Comparison of ENCODE assay signal across 8 cellular contexts in genomic region chr1:44819257-44819593, GRCh38. TPM values are rescaled to one million over a fixed set of nuclear protein-coding genes. Genes with fewer than 3 reads are reported as not detected.
A peak's percentile ranks its signal among the peaks of the same experiment; 100 is the strongest.
DNase-seq lines count a peak whose midpoint lies in the region; ATAC-seq, FAIRE-seq and TF ChIP-seq lines count a peak whose summit lies in the region.

No MANE protein-coding gene starts in this region.

- H3K36me3 ChIP-seq in GM12878 (ENCODE audit: control insufficient read depth in 2 of 2, insufficient read depth in 2 of 2, low read length in 1 of 2) (no peaks in the 10 kb centered on the region), tibial nerve (peaks cover 0 to 16% (median 0%) of the 10 kb centered on the region in 3 donors)

- CTCF ChIA-PET in AG04450 (lab: Charles Lee) (interaction anchor here (1.0 to 2.5 kb wide), 3 partner anchors 19 to 92 kb away, joined by 5 to 12 read pairs (median 6); partner anchors contain the start of gene PLK3), GM12878 (lab: Yijun Ruan, JAX) (interaction anchor here (0.5 to 4.7 kb wide), 13 partner anchors 8 to 107 kb away, joined by 3 to 45 read pairs (median 4); partner anchors contain the start of genes BTBD19, DYNLT4 and PLK3)

- ATAC-seq in HG02623 (IDR thresholded peaks at IDR 0.05; ENCODE audit: unreplicated experiment) (peak; percentile 8), GM12878 (no peak), left lobe of liver (peak; percentile 19), HG03097 (IDR thresholded peaks at IDR 0.05; ENCODE audit: low FRiP score, unreplicated experiment) (no peak), GM19395 (IDR thresholded peaks at IDR 0.05; ENCODE audit: unreplicated experiment) (no peak)

- H3K4me3 ChIP-seq in AG04450 (ENCODE audit: low read depth, low read length): peak overlapping the region; percentile 38
- peak overlapping the region; percentile 36; the same call in 1 of the 2 replicates for H3K4me3 ChIP-seq in GM12878
- peak overlapping the region; percentile 13 to 66 (median 42) for H3K4me3 ChIP-seq in tibial nerve

- TF ChIP-seq CTCF in AG04450 (IDR thresholded peaks at IDR 0.05; ENCODE audit: low read depth, low read length) (no peak), GM12878 (IDR thresholded peaks at IDR 0.05 in 2 of 3, conservative IDR thresholded peaks at IDR 0.05 in 1 of 3; ENCODE audit: control insufficient read depth in 2 of 3, extremely low read depth in 1 of 3, insufficient read depth in 1 of 3, low read depth in 3 of 3, low read length in 3 of 3) (no peak; a peak in 1 of 6 replicates), tibial nerve (IDR thresholded peaks at IDR 0.05) (no peak)

- H4K20me1 ChIP-seq in GM12878 (ENCODE audit: control insufficient read depth, insufficient read depth): no peaks in the 10 kb centered on the region

- peaks cover 7% of the 10 kb centered on the region for H3K4me1 ChIP-seq in GM12878 (ENCODE audit: control insufficient read depth, insufficient read depth, low read length)
- H3K4me1 ChIP-seq in tibial nerve: peaks cover 0 to 58% (median 16%) of the 10 kb centered on the region in 4 donors

- POLR2A ChIA-PET in AG04450 (lab: Yijun Ruan, JAX): interaction anchor here (0.6 to 5.5 kb wide), 32 partner anchors 10 to 681 kb away, joined by 3 to 103 read pairs (median 4); partner anchors contain the start of genes BEST4, BTBD19, CCDC163 and DYNLT4
- POLR2A ChIA-PET in GM12878 (lab: Charles Lee): interaction anchor here (0.7 to 5.9 kb wide), 12 partner anchors 10 to 486 kb away, joined by 3 to 56 read pairs (median 4); partner anchors contain the start of genes BEST4, BTBD19, DYNLT4 and PLK3

- no peak for TF ChIP-seq EP300 in GM12878 (IDR thresholded peaks at IDR 0.05; ENCODE audit: borderline replicate concordance in 1 of 2, control insufficient read depth in 1 of 2, low read depth in 2 of 2, low read length in 2 of 2)
- TF ChIP-seq EP300 in tibial nerve (IDR thresholded peaks at IDR 0.05): no peak

- SMC1A ChIA-PET in GM12878 (lab: Charles Lee; ENCODE audit: uncharacterized antibody, unreplicated experiment): interaction anchor here (0.8 to 5.9 kb wide), 9 partner anchors 10 to 486 kb away, joined by 3 to 52 read pairs (median 6); partner anchors contain the start of genes BTBD19, DYNLT4 and PLK3

- H3K9ac ChIP-seq in GM12878 (ENCODE audit: control insufficient read depth, insufficient read depth, low read length): peak overlapping the region; percentile 69

- intact Hi-C loops in GM12878 (cut with micrococcal nuclease; ENCODE audit: unreplicated experiment): loop anchor here (1.0 to 5.0 kb wide), 3 partner anchors 42 to 98 kb away; partner anchors contain the start of gene RPS8

- DNase-seq in AG04450 (ENCODE audit: low read depth, low spot score) (no peak), GM12878 (ENCODE audit: low read depth, low spot score) (peak; percentile 83), left lobe of liver (ENCODE audit: low spot score) (no peak), tibial nerve (ENCODE audit: low spot score in 2 of 2) (peak in 1 of 2 donors; percentile 12), inferior parietal cortex (ENCODE audit: extremely low spot score) (no peak)

- no peaks in the 10 kb centered on the region for H3K79me2 ChIP-seq in GM12878 (ENCODE audit: control insufficient read depth, insufficient read depth, low read length)

- no peaks in the 10 kb centered on the region for H3K27me3 ChIP-seq in AG04450 (ENCODE audit: control insufficient read depth, insufficient read depth, low read length)
- no peaks in the 10 kb centered on the region for H3K27me3 ChIP-seq in GM12878 (replicated peaks in 1 of 2; ENCODE audit: control insufficient read depth in 2 of 2, insufficient read depth in 2 of 2, low read length in 1 of 2)
- H3K27me3 ChIP-seq in tibial nerve: no peaks in the 10 kb centered on the region

- in situ Hi-C loops in GM12878 (cut with MboI): no loop called here

- TF ChIP-seq POLR2A in GM12878 (IDR thresholded peaks at IDR 0.05; ENCODE audit: low read depth, low read length) (no peak), tibial nerve (IDR thresholded peaks at IDR 0.05) (no peak)

- TF ChIP-seq RAD21 in GM12878 (IDR thresholded peaks at IDR 0.05; ENCODE audit: insufficient read depth, low read depth, low read length): no peak

- peak overlapping the region; percentile 22 for H2AFZ ChIP-seq in GM12878 (ENCODE audit: control insufficient read depth, low read depth, low read length)

- H3K9me3 ChIP-seq in AG04450 (ENCODE audit: control insufficient read depth, insufficient read depth, low read length): no peaks in the 10 kb centered on the region
- H3K9me3 ChIP-seq in GM12878 (replicated peaks; ENCODE audit: control insufficient read depth, insufficient read depth, low read length): no peaks in the 10 kb centered on the region
- no peaks in the 10 kb centered on the region for H3K9me3 ChIP-seq in tibial nerve

- H3K4me2 ChIP-seq in GM12878 (ENCODE audit: control insufficient read depth, insufficient read depth): peak overlapping the region; percentile 96

- H3K27ac ChIP-seq in AG04450 (ENCODE audit: low read depth, low read length): no peak overlapping the region
- H3K27ac ChIP-seq in GM12878 (ENCODE audit: control insufficient read depth, insufficient read depth): peak overlapping the region; percentile 100
- peak overlapping the region; percentile 71 to 96 (median 96) for H3K27ac ChIP-seq in tibial nerve

- FAIRE-seq in GM12878 (lab: Jason Lieb, UNC): no peak

- RAD21 ChIA-PET in GM12878 (lab: Charles Lee; ENCODE audit: unreplicated experiment): interaction anchor here (0.7 to 3.5 kb wide), 9 partner anchors 10 to 484 kb away, joined by 3 to 41 read pairs (median 4); partner anchors contain the start of genes BTBD19, PLK3 and UROD

- BruUV-seq in GM12878 (replicated peaks; lab: Mats Ljungman, UMichigan): no TSS peak

- 2% methylated on average over 10 of the region's 10 CpGs for WGBS in GM12878 (ENCODE audit: insufficient coverage, insufficient replicate concordance, low lambda C conversion rate, missing lambda C conversion rate)
- WGBS in tibial nerve, 2 donors: 12 to 15% methylated on average over 10 of the region's 10 CpGs

RNA-seq across cellular contexts. Expression of gene BTBD19, which starts 10.9 kb away (rescaled TPM):
- polyA plus RNA-seq in AG04450 (2011; rRNA removed) (6.9 and 7.3 TPM in 2 replicates), GM12878 (2011; rRNA removed) (0.30 and 0.67 TPM in 2 replicates), GM12878 (2014; fragmentation: Illumina TruSeq; extraction: Trizol) (0.29 and 0.37 TPM in 2 replicates), GM12878 (2014; fragmentation: Nextera tagmentation; extraction: Ambion mirVana) (under 1 TPM; 0.13 to 0.40 TPM), GM12878 (2014; rRNA removed) (1.0 and 3.0 TPM in 2 replicates), GM12878 (2016; fragmentation: Nextera tagmentation; extraction: Ambion mirVana) (under 1 TPM; 0.18 to 0.23 TPM)
- polyA minus RNA-seq in AG04450 (2011; rRNA and poly(A)+ RNA removed): 5.0 and 10.7 TPM in 2 replicates
- total RNA-seq in GM12878 (2013; cell fraction: nucleolus; rRNA removed): 3.8 and 5.1 TPM in 2 replicates
- total RNA-seq in GM12878 (2014; rRNA removed) (0.44 and 1.1 TPM in 2 replicates), GM12878 (2014; rRNA removed; fragmentation: Illumina TruSeq; extraction: Trizol) (0.18 and 0.45 TPM in 2 replicates), GM12878 (2021) (1.6 and 2.7 TPM in 2 replicates), left lobe of liver (7.8 TPM), tibial nerve (10 to 100 TPM; 14.9 to 50.0 (median 25.5) TPM)
- polyA plus RNA-seq in GM12878 (2011; ENCODE audit: low read depth): 0.41 TPM
- polyA plus RNA-seq in GM12878 (2011; cell fraction: cytosol; rRNA removed): 0.89 and 1.0 TPM in 2 replicates
- polyA plus RNA-seq in GM12878 (2011; cell fraction: nucleus; rRNA removed): 3.0 and 3.1 TPM in 2 replicates
- polyA plus RNA-seq in GM12878 (2012): 0.63 and 1.0 TPM in 2 replicates
- polyA minus RNA-seq in GM12878 (2011; rRNA and poly(A)+ RNA removed): 0.80 and 1.2 TPM in 2 replicates
- 1.1 TPM in 1 of 2 replicates, not detected in the other for polyA minus RNA-seq in GM12878 (2011; cell fraction: cytosol; rRNA and poly(A)+ RNA removed)
- 1.6 and 3.2 TPM in 2 replicates for polyA minus RNA-seq in GM12878 (2011; cell fraction: nucleus; rRNA and poly(A)+ RNA removed)

RNA-seq across cellular contexts. Expression of gene DYNLT4, which starts 12.1 kb away (rescaled TPM):
- polyA plus RNA-seq in AG04450 (2011; rRNA removed) (not detected in 2 replicates), GM12878 (2011; rRNA removed) (not detected in 2 replicates), GM12878 (2014; fragmentation: Illumina TruSeq; extraction: Trizol) (not detected in 2 replicates), GM12878 (2014; fragmentation: Nextera tagmentation; extraction: Ambion mirVana) (not detected), GM12878 (2014; rRNA removed) (not detected in 2 replicates), GM12878 (2016; fragmentation: Nextera tagmentation; extraction: Ambion mirVana) (under 1 TPM in 1 of 2 experiments, not detected in 1; 0.23 TPM)
- polyA minus RNA-seq in AG04450 (2011; rRNA and poly(A)+ RNA removed): not detected in 2 replicates
- total RNA-seq in GM12878 (2013; cell fraction: nucleolus; rRNA removed): 1.3 TPM in 1 of 2 replicates, not detected in the other
- total RNA-seq in GM12878 (2014; rRNA removed) (not detected in 2 replicates), GM12878 (2014; rRNA removed; fragmentation: Illumina TruSeq; extraction: Trizol) (not detected in 2 replicates), GM12878 (2021) (0.28 and 0.45 TPM in 2 replicates), left lobe of liver (0.55 TPM), tibial nerve (1 to 10 TPM in 2 of 4 donors, not detected in 2; 2.5 to 3.3 TPM)
- not detected for polyA plus RNA-seq in GM12878 (2011; ENCODE audit: low read depth)
- 0.10 TPM in 1 of 2 replicates, not detected in the other for polyA plus RNA-seq in GM12878 (2011; cell fraction: cytosol; rRNA removed)
- polyA plus RNA-seq in GM12878 (2011; cell fraction: nucleus; rRNA removed): 0.22 TPM in 1 of 2 replicates, not detected in the other
- not detected in 2 replicates for polyA plus RNA-seq in GM12878 (2012)
- not detected in 2 replicates for polyA minus RNA-seq in GM12878 (2011; rRNA and poly(A)+ RNA removed)
- polyA minus RNA-seq in GM12878 (2011; cell fraction: cytosol; rRNA and poly(A)+ RNA removed): not detected in 2 replicates
- 0.57 and 0.60 TPM in 2 replicates for polyA minus RNA-seq in GM12878 (2011; cell fraction: nucleus; rRNA and poly(A)+ RNA removed)

RNA-seq across cellular contexts. Expression of gene PLK3, which starts 19.0 kb away (rescaled TPM):
- 14.2 and 20.1 TPM in 2 replicates for polyA plus RNA-seq in AG04450 (2011; rRNA removed)
- polyA minus RNA-seq in AG04450 (2011; rRNA and poly(A)+ RNA removed): 17.2 and 22.6 TPM in 2 replicates
- 46.1 and 49.0 TPM in 2 replicates for total RNA-seq in GM12878 (2013; cell fraction: nucleolus; rRNA removed)
- total RNA-seq in GM12878 (2014; rRNA removed): 19.9 and 23.1 TPM in 2 replicates
- 8.1 and 9.0 TPM in 2 replicates for total RNA-seq in GM12878 (2014; rRNA removed; fragmentation: Illumina TruSeq; extraction: Trizol)
- total RNA-seq in GM12878 (2021): 16.5 and 20.9 TPM in 2 replicates
- polyA plus RNA-seq in GM12878 (2011; ENCODE audit: low read depth): 5.7 TPM
- 6.4 and 11.6 TPM in 2 replicates for polyA plus RNA-seq in GM12878 (2011; rRNA removed)
- polyA plus RNA-seq in GM12878 (2011; cell fraction: cytosol; rRNA removed): 15.5 and 18.4 TPM in 2 replicates
- polyA plus RNA-seq in GM12878 (2011; cell fraction: nucleus; rRNA removed): 86.8 and 98.6 TPM in 2 replicates
- 12.9 and 13.7 TPM in 2 replicates for polyA plus RNA-seq in GM12878 (2012)
- 5.4 and 9.3 TPM in 2 replicates for polyA plus RNA-seq in GM12878 (2014; fragmentation: Illumina TruSeq; extraction: Trizol)
- polyA plus RNA-seq in GM12878 (2014; fragmentation: Nextera tagmentation; extraction: Ambion mirVana): 1 to 10 TPM; 1.5 to 1.9 TPM
- polyA plus RNA-seq in GM12878 (2014; rRNA removed): 23.2 and 29.2 TPM in 2 replicates
- polyA plus RNA-seq in GM12878 (2016; fragmentation: Nextera tagmentation; extraction: Ambion mirVana): 10 to 100 TPM; 12.5 to 17.5 TPM
- 10.7 and 18.8 TPM in 2 replicates for polyA minus RNA-seq in GM12878 (2011; rRNA and poly(A)+ RNA removed)
- polyA minus RNA-seq in GM12878 (2011; cell fraction: cytosol; rRNA and poly(A)+ RNA removed): 7.9 and 8.8 TPM in 2 replicates
- 30.6 and 52.9 TPM in 2 replicates for polyA minus RNA-seq in GM12878 (2011; cell fraction: nucleus; rRNA and poly(A)+ RNA removed)
- total RNA-seq in left lobe of liver: 2.3 TPM
- 10 to 100 TPM; 10.6 to 29.3 (median 26.3) TPM for total RNA-seq in tibial nerve

RNA-seq across cellular contexts. Expression of gene PTCH2, which starts 23.8 kb away (rescaled TPM):
- polyA plus RNA-seq in AG04450 (2011; rRNA removed): 0.20 and 0.36 TPM in 2 replicates
- 0.43 and 0.69 TPM in 2 replicates for polyA minus RNA-seq in AG04450 (2011; rRNA and poly(A)+ RNA removed)
- 0.47 and 0.73 TPM in 2 replicates for total RNA-seq in GM12878 (2013; cell fraction: nucleolus; rRNA removed)
- total RNA-seq in GM12878 (2014; rRNA removed): 0.11 and 0.27 TPM in 2 replicates
- 7.6 and 8.4 TPM in 2 replicates for total RNA-seq in GM12878 (2014; rRNA removed; fragmentation: Illumina TruSeq; extraction: Trizol)
- 0.87 and 0.96 TPM in 2 replicates for total RNA-seq in GM12878 (2021)
- 0.05 TPM for polyA plus RNA-seq in GM12878 (2011; ENCODE audit: low read depth)
- 0.07 and 0.16 TPM in 2 replicates for polyA plus RNA-seq in GM12878 (2011; rRNA removed)
- polyA plus RNA-seq in GM12878 (2011; cell fraction: cytosol; rRNA removed): 0.06 and 0.07 TPM in 2 replicates
- polyA plus RNA-seq in GM12878 (2011; cell fraction: nucleus; rRNA removed): 0.45 and 0.64 TPM in 2 replicates
- polyA plus RNA-seq in GM12878 (2012): 0.14 TPM in 2 replicates
- 0.03 TPM in 1 of 2 replicates, not detected in the other for polyA plus RNA-seq in GM12878 (2014; fragmentation: Illumina TruSeq; extraction: Trizol)
- under 1 TPM; 0.06 to 0.18 TPM for polyA plus RNA-seq in GM12878 (2014; fragmentation: Nextera tagmentation; extraction: Ambion mirVana)
- polyA plus RNA-seq in GM12878 (2014; rRNA removed): 0.06 and 0.09 TPM in 2 replicates
- polyA plus RNA-seq in GM12878 (2016; fragmentation: Nextera tagmentation; extraction: Ambion mirVana): under 1 TPM; 0.04 to 0.33 TPM
- polyA minus RNA-seq in GM12878 (2011; rRNA and poly(A)+ RNA removed): 0.21 TPM in 1 of 2 replicates, not detected in the other
- polyA minus RNA-seq in GM12878 (2011; cell fraction: cytosol; rRNA and poly(A)+ RNA removed): 2.3 and 3.4 TPM in 2 replicates
- polyA minus RNA-seq in GM12878 (2011; cell fraction: nucleus; rRNA and poly(A)+ RNA removed): 0.12 and 0.29 TPM in 2 replicates
- 0.45 TPM for total RNA-seq in left lobe of liver
- 10 to 100 TPM in 2 of 4 donors, 1 to 10 TPM in 2; 6.6 to 13.4 (median 9.9) TPM for total RNA-seq in tibial nerve

RNA-seq across cellular contexts. Expression of gene BEST4, which starts 31.3 kb away (rescaled TPM):
- polyA plus RNA-seq in AG04450 (2011; rRNA removed): 0.07 and 0.17 TPM in 2 replicates
- not detected in 2 replicates for polyA minus RNA-seq in AG04450 (2011; rRNA and poly(A)+ RNA removed)
- 0.48 and 0.83 TPM in 2 replicates for total RNA-seq in GM12878 (2013; cell fraction: nucleolus; rRNA removed)
- 0.65 and 0.85 TPM in 2 replicates for total RNA-seq in GM12878 (2014; rRNA removed)
- 0.40 and 0.46 TPM in 2 replicates for total RNA-seq in GM12878 (2014; rRNA removed; fragmentation: Illumina TruSeq; extraction: Trizol)
- 1.3 and 1.5 TPM in 2 replicates for total RNA-seq in GM12878 (2021)
- 0.20 TPM for polyA plus RNA-seq in GM12878 (2011; ENCODE audit: low read depth)
- 0.08 TPM in 1 of 2 replicates, not detected in the other for polyA plus RNA-seq in GM12878 (2011; rRNA removed)
- polyA plus RNA-seq in GM12878 (2011; cell fraction: cytosol; rRNA removed): 0.03 and 0.16 TPM in 2 replicates
- 0.22 TPM in 2 replicates for polyA plus RNA-seq in GM12878 (2011; cell fraction: nucleus; rRNA removed)
- 0.76 and 1.2 TPM in 2 replicates for polyA plus RNA-seq in GM12878 (2012)
- 0.38 and 0.73 TPM in 2 replicates for polyA plus RNA-seq in GM12878 (2014; fragmentation: Illumina TruSeq; extraction: Trizol)
- under 1 TPM; 0.06 to 0.20 TPM for polyA plus RNA-seq in GM12878 (2014; fragmentation: Nextera tagmentation; extraction: Ambion mirVana)
- polyA plus RNA-seq in GM12878 (2014; rRNA removed): 0.76 and 0.94 TPM in 2 replicates
- under 1 TPM; 0.43 to 0.98 TPM for polyA plus RNA-seq in GM12878 (2016; fragmentation: Nextera tagmentation; extraction: Ambion mirVana)
- 0.10 TPM in 1 of 2 replicates, not detected in the other for polyA minus RNA-seq in GM12878 (2011; rRNA and poly(A)+ RNA removed)
- polyA minus RNA-seq in GM12878 (2011; cell fraction: cytosol; rRNA and poly(A)+ RNA removed): not detected in 2 replicates
- 0.19 TPM in 1 of 2 replicates, not detected in the other for polyA minus RNA-seq in GM12878 (2011; cell fraction: nucleus; rRNA and poly(A)+ RNA removed)
- total RNA-seq in left lobe of liver: 0.10 TPM
- under 1 TPM in 2 of 4 donors, not detected in 2; 0.21 to 0.98 TPM for total RNA-seq in tibial nerve

Comparison
In these comparisons a context has a peak if more than half of its experiments do, and no peak if none do; other contexts are left out.
1. ATAC-seq: peak in HG02623 (single experiment) and left lobe of liver (single experiment); none in GM12878 (single experiment), HG03097 (single experiment) and GM19395 (single experiment).
2. Peak in every context shown above with its lines, with median percentiles within 50 percentile points of each other: H3K4me3 ChIP-seq.